26 cellular contexts compared by ENCODE assay signal in the genomic region with DNA sequence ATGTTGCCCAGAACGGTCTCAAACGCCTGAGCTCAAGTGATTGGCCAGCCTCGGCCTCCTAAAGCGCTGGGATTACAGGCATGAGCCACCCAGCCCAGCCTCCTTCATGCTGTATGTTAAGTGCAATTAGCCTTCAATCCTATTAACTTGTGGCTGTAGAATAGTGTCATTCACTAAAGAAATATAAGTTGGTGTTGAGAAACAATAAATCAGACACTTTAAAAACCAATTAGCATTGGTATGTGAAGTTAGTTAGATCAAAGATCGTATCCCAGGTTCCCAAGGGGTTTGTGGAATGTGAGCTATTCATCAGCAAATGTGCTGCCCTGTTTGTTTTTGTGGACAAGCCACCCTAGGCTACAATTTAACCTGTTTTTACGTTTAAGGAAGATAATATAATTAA. TPM values are rescaled to one million over a fixed set of nuclear protein-coding genes. Genes with fewer than 3 reads are reported as not detected.
A peak's percentile ranks its signal among the peaks of the same experiment; 100 is the strongest.
DNase-seq lines count a peak whose midpoint lies in the region; FAIRE-seq and TF ChIP-seq lines count a peak whose summit lies in the region.
"Had no signal": no experiment of that assay in that cellular context is flagged by ENCODE, and none has a peak within 500 bp of the region (broad histone marks: within the 10 kb centered on the region; RNA-seq: fewer than 3 reads in every experiment).

No MANE protein-coding gene starts in this region.

- H3K4me1 Mint-ChIP-seq in astrocyte (ENCODE audit: low read depth, unreplicated experiment), result no peaks in the 10 kb centered on the region
- H3K4me1 Mint-ChIP-seq: activated CD4-positive, alpha-beta T cell treated with anti-CD3 and anti-CD28 coated beads for 36 hours had no signal

- H4K20me1 ChIP-seq in astrocyte (ENCODE audit: insufficient read depth, low read length), result no peaks in the 10 kb centered on the region

- no peaks in the 10 kb centered on the region for H3K79me2 ChIP-seq in astrocyte (ENCODE audit: insufficient read depth, low read length)

- H3K27ac ChIP-seq in astrocyte (ENCODE audit: low read depth, low read length), result no peak overlapping the region
- H3K27ac ChIP-seq: cardiac muscle cell, left lung, SJSA1, upper lobe of left lung had no signal

- peaks cover 16% of the 10 kb centered on the region for H3K4me1 ChIP-seq in HAP-1
- no peaks in the 10 kb centered on the region for H3K4me1 ChIP-seq in astrocyte (ENCODE audit: insufficient read depth, low read length)

- DNase-seq in HAP-1 (ENCODE audit: low spot score in 2 of 2) (peak; percentile 59 to 74), astrocyte (ENCODE audit: low read depth) (no peak), islet precursor cell (peak; percentile 61), retinal pigment epithelial cell (ENCODE audit: low read depth) (peak; percentile 74), NCI-H128 (lab: John Stamatoyannopoulos, UW; ENCODE audit: unreplicated experiment) (no peak), NCI-H1436 treated with DMSO at 0.1 percent for 48 hours (lab: John Stamatoyannopoulos, UW) (no peak), foreskin melanocyte (no peak)
- DNase-seq in activated effector memory CD4-positive, alpha-beta T cell treated with Interleukin-2 at 50 U/mL for 16 hours, result no peak
- DNase-seq: activated CD4-positive, alpha-beta T cell treated with anti-CD3 and anti-CD28 coated beads for 36 hours; activated naive CD4-positive, alpha-beta T cell treated with anti-CD3 and anti-CD28 coated beads for 36 hours; activated T-cell treated with anti-CD3 and anti-CD28 coated beads, Interleukin-2, amount 50 U/mL, for 72 hours; amygdala; Calu3; left lung; midbrain; MM.1S; naive thymus-derived CD8-positive, alpha-beta T cell; NCI-H146; NCI-H510A; NK-92 treated with Interleukin-12 subunit alpha and Interleukin-12 subunit beta, amount 100 ng/mL, for 24 hours; stimulated activated CD8-positive, alpha-beta memory T cell treated with anti-CD3 and anti-CD28 coated beads, Interleukin-4, amount 100 ng/mL, for 48 hours had no signal

- H3K9me3 ChIP-seq in HAP-1 (no peaks in the 10 kb centered on the region), astrocyte (ENCODE audit: insufficient read depth, low read depth, low read length) (no peaks in the 10 kb centered on the region)
- H3K9me3 ChIP-seq: left lung, SJSA1, upper lobe of left lung had no signal

- H3K9ac ChIP-seq in astrocyte (ENCODE audit: low read length), result no peak overlapping the region

- H3K36me3 Mint-ChIP-seq in astrocyte (ENCODE audit: low read depth, unreplicated experiment), result no peaks in the 10 kb centered on the region
- H3K36me3 Mint-ChIP-seq: CD14-positive monocyte; naive thymus-derived CD8-positive, alpha-beta T cell had no signal

- no peaks in the 10 kb centered on the region for H3K36me3 ChIP-seq in HAP-1 (replicated peaks)
- no peaks in the 10 kb centered on the region for H3K36me3 ChIP-seq in astrocyte (ENCODE audit: insufficient read depth, low read length)
- H3K36me3 ChIP-seq: cardiac muscle cell, left lung, SJSA1, upper lobe of left lung had no signal

- no peak for FAIRE-seq in astrocyte (lab: Jason Lieb, UNC)

- no peaks in the 10 kb centered on the region for H3K9me3 Mint-ChIP-seq in astrocyte (ENCODE audit: unreplicated experiment)
- H3K9me3 Mint-ChIP-seq: activated naive CD4-positive, alpha-beta T cell treated with anti-CD3 and anti-CD28 coated beads for 36 hours; activated T-cell treated with anti-CD3 and anti-CD28 coated beads, Interleukin-2, amount 50 U/mL, for 72 hours; CD14-positive monocyte; dendritic cell treated with granulocyte-macrophage colony-stimulating factor and Interleukin-4, amounts not matched to agents 40 ng/mL and 50 ng/mL, for 4 days; naive thymus-derived CD8-positive, alpha-beta T cell had no signal

- no peak overlapping the region for H2AFZ ChIP-seq in astrocyte (ENCODE audit: low read depth, low read length)

- in situ Hi-C loops in HAP-1 (cut with MboI; ENCODE audit: low sequenced_read_pairs), result no loop called here

- TF ChIP-seq CTCF in astrocyte (IDR thresholded peaks at IDR 0.05; ENCODE audit: insufficient read depth, low read depth, low read length), result no peak
- TF ChIP-seq CTCF in retinal pigment epithelial cell (conservative IDR thresholded peaks at IDR 0.05; ENCODE audit: low read depth, low read length), result no peak

- no peak overlapping the region for H3K4me3 ChIP-seq in HAP-1
- no peak overlapping the region for H3K4me3 ChIP-seq in astrocyte (ENCODE audit: insufficient read depth, low read depth, low read length)
- no peak overlapping the region for H3K4me3 ChIP-seq in retinal pigment epithelial cell (ENCODE audit: low read length)
- H3K4me3 ChIP-seq: cardiac muscle cell, left lung, SJSA1 had no signal

- H3K27me3 ChIP-seq in HAP-1 (ENCODE audit: low read depth) (no peaks in the 10 kb centered on the region), astrocyte (ENCODE audit: insufficient read depth, low read length) (no peaks in the 10 kb centered on the region)
- H3K27me3 ChIP-seq: cardiac muscle cell, left lung, SJSA1, upper lobe of left lung had no signal

- H3K4me3 Mint-ChIP-seq in astrocyte (ENCODE audit: unreplicated experiment), result no peak overlapping the region
- H3K4me3 Mint-ChIP-seq: activated CD4-positive, alpha-beta T cell treated with anti-CD3 and anti-CD28 coated beads for 36 hours; activated naive CD4-positive, alpha-beta T cell treated with anti-CD3 and anti-CD28 coated beads for 36 hours; activated T-cell treated with anti-CD3 and anti-CD28 coated beads, Interleukin-2, amount 50 U/mL, for 72 hours; dendritic cell treated with granulocyte-macrophage colony-stimulating factor and Interleukin-4, amounts not matched to agents 40 ng/mL and 50 ng/mL, for 4 days; naive thymus-derived CD8-positive, alpha-beta T cell had no signal

- no peak overlapping the region for H3K4me2 ChIP-seq in astrocyte (ENCODE audit: low read length)

- peak overlapping the region; percentile 34 for H3K27ac Mint-ChIP-seq in astrocyte (ENCODE audit: unreplicated experiment)
- H3K27ac Mint-ChIP-seq: activated CD4-positive, alpha-beta T cell treated with anti-CD3 and anti-CD28 coated beads for 36 hours; activated naive CD4-positive, alpha-beta T cell treated with anti-CD3 and anti-CD28 coated beads for 36 hours; activated T-cell treated with anti-CD3 and anti-CD28 coated beads, Interleukin-2, amount 50 U/mL, for 72 hours; naive thymus-derived CD8-positive, alpha-beta T cell had no signal

- H3K27me3 Mint-ChIP-seq in astrocyte (ENCODE audit: low read depth, unreplicated experiment), result no peaks in the 10 kb centered on the region
- H3K27me3 Mint-ChIP-seq: activated CD4-positive, alpha-beta T cell treated with anti-CD3 and anti-CD28 coated beads for 36 hours; dendritic cell treated with granulocyte-macrophage colony-stimulating factor and Interleukin-4, amounts not matched to agents 40 ng/mL and 50 ng/mL, for 4 days had no signal

RNA-seq across cellular contexts. Expression of gene PIK3CB, which starts 11.0 kb away (rescaled TPM):
- total RNA-seq in astrocyte, result 20.3 and 24.8 TPM in 2 replicates

Comparison
In these comparisons a context has a peak if more than half of its experiments do, and no peak if none do; other contexts are left out.
1. DNase-seq: peak in HAP-1 (2 of 2), islet precursor cell (single experiment) and retinal pigment epithelial cell (single experiment); none in astrocyte (single experiment), NCI-H128 (single experiment), NCI-H1436 treated with DMSO at 0.1 percent for 48 hours (single experiment), foreskin melanocyte (single experiment) and activated effector memory CD4-positive, alpha-beta T cell treated with Interleukin-2 at 50 U/mL for 16 hours (single experiment).